In genomic region chr2:213177685-213178084, GRCh38 we compare ENCODE assay signal across 24 cellular contexts.
"Had no signal": no experiment of that assay in that cellular context is flagged by ENCODE, and none has a peak within 500 bp of the region (broad histone marks: within the 10 kb centered on the region; RNA-seq: fewer than 3 reads in every experiment).

No MANE protein-coding gene starts in this region.

- H3K4me3 ChIP-seq: colonic mucosa, heart left ventricle had no signal

- DNase-seq: activated CD4-positive, alpha-beta memory T cell treated with anti-CD3 and anti-CD28 coated beads, Interleukin-2, amount 10 ng/mL, durations not matched to agents 7 days and 5 days; activated CD4-positive, alpha-beta T cell treated with anti-CD3 and anti-CD28 coated beads for 36 hours; activated CD4-positive, alpha-beta T cell treated with anti-CD3 and anti-CD28 coated beads, Interleukin-2, amount 10 ng/mL, durations not matched to agents 7 days and 5 days; activated CD4-positive, alpha-beta T cell treated with anti-CD3 and anti-CD28 coated beads, Interleukin-2, amount 50 U/mL, for 4 hours; activated CD4-positive, CD25-positive, alpha-beta regulatory T cell; activated CD4-positive, CD25-positive, alpha-beta regulatory T cell treated with anti-CD3 and anti-CD28 coated beads, Interleukin-2, amount 50 U/mL, for 72 hours; activated CD8-positive, alpha-beta memory T cell treated with anti-CD3 and anti-CD28 coated beads, Interleukin-2, amount 50 U/mL, for 48 hours; activated gamma-delta T cell treated with Interleukin-2 at 50 U/mL for 16 hours; activated naive CD4-positive, alpha-beta T cell treated with anti-CD3 and anti-CD28 coated beads, Interleukin-2, amount 50 U/mL, for 16 hours; activated naive CD4-positive, alpha-beta T cell treated with Interleukin-2 at 50 U/mL for 16 hours; activated T-cell treated with anti-CD3 and anti-CD28 coated beads for 4 hours; activated T-cell treated with anti-CD3 and anti-CD28 coated beads, Interleukin-2, amount 50 U/mL, for 24 hours; activated T-cell treated with anti-CD3 and anti-CD28 coated beads, Interleukin-2, amount 50 U/mL, for 72 hours; amniotic stem cell; anterior cingulate cortex; brain microvascular endothelial cell; caudate nucleus; colonic mucosa; effector CD8-positive, alpha-beta T cell; glutamatergic neuron; heart left ventricle; T-helper 2 cell had no signal

- H3K27me3 Mint-ChIP-seq: activated CD4-positive, alpha-beta memory T cell treated with anti-CD3 and anti-CD28 coated beads, Interleukin-2, amount 10 ng/mL, durations not matched to agents 7 days and 5 days; activated CD4-positive, alpha-beta T cell treated with anti-CD3 and anti-CD28 coated beads for 36 hours; activated CD4-positive, alpha-beta T cell treated with anti-CD3 and anti-CD28 coated beads, Interleukin-2, amount 10 ng/mL, durations not matched to agents 7 days and 5 days; activated naive CD8-positive, alpha-beta T cell; activated T-cell treated with anti-CD3 and anti-CD28 coated beads, Interleukin-2, amount 50 U/mL, for 24 hours had no signal

- H3K27ac Mint-ChIP-seq: activated CD4-positive, alpha-beta memory T cell treated with anti-CD3 and anti-CD28 coated beads, Interleukin-2, amount 10 ng/mL, durations not matched to agents 7 days and 5 days; activated CD4-positive, alpha-beta T cell treated with anti-CD3 and anti-CD28 coated beads for 36 hours; activated CD4-positive, alpha-beta T cell treated with anti-CD3 and anti-CD28 coated beads, Interleukin-2, amount 10 ng/mL, durations not matched to agents 7 days and 5 days; activated naive CD8-positive, alpha-beta T cell; activated T-cell treated with anti-CD3 and anti-CD28 coated beads, Interleukin-2, amount 50 U/mL, for 24 hours; activated T-cell treated with anti-CD3 and anti-CD28 coated beads, Interleukin-2, amount 50 U/mL, for 72 hours had no signal

- H3K9me3 ChIP-seq: colonic mucosa, heart left ventricle had no signal

- H3K4me1 ChIP-seq: colonic mucosa, heart left ventricle had no signal

- H3K4me1 Mint-ChIP-seq: activated CD4-positive, alpha-beta memory T cell treated with anti-CD3 and anti-CD28 coated beads, Interleukin-2, amount 10 ng/mL, durations not matched to agents 7 days and 5 days; activated CD4-positive, alpha-beta T cell treated with anti-CD3 and anti-CD28 coated beads, Interleukin-2, amount 10 ng/mL, durations not matched to agents 7 days and 5 days had no signal

- H3K4me3 Mint-ChIP-seq: activated CD4-positive, alpha-beta memory T cell treated with anti-CD3 and anti-CD28 coated beads, Interleukin-2, amount 10 ng/mL, durations not matched to agents 7 days and 5 days; activated CD4-positive, alpha-beta T cell treated with anti-CD3 and anti-CD28 coated beads for 36 hours; activated CD4-positive, alpha-beta T cell treated with anti-CD3 and anti-CD28 coated beads, Interleukin-2, amount 10 ng/mL, durations not matched to agents 7 days and 5 days; activated naive CD8-positive, alpha-beta T cell; activated T-cell treated with anti-CD3 and anti-CD28 coated beads, Interleukin-2, amount 50 U/mL, for 24 hours; activated T-cell treated with anti-CD3 and anti-CD28 coated beads, Interleukin-2, amount 50 U/mL, for 72 hours had no signal

- ATAC-seq: activated CD4-positive, alpha-beta T cell treated with anti-CD3 and anti-CD28 coated beads for 36 hours; activated T-cell treated with anti-CD3 and anti-CD28 coated beads, Interleukin-2, amount 50 U/mL, for 72 hours; esophagus mucosa; heart left ventricle had no signal

- H3K36me3 ChIP-seq: brain microvascular endothelial cell, colonic mucosa, heart left ventricle had no signal

- H3K9me3 Mint-ChIP-seq: activated CD4-positive, alpha-beta memory T cell treated with anti-CD3 and anti-CD28 coated beads, Interleukin-2, amount 10 ng/mL, durations not matched to agents 7 days and 5 days; activated CD4-positive, alpha-beta T cell treated with anti-CD3 and anti-CD28 coated beads, Interleukin-2, amount 10 ng/mL, durations not matched to agents 7 days and 5 days; activated T-cell treated with anti-CD3 and anti-CD28 coated beads, Interleukin-2, amount 50 U/mL, for 24 hours; activated T-cell treated with anti-CD3 and anti-CD28 coated beads, Interleukin-2, amount 50 U/mL, for 72 hours had no signal

- H3K27me3 ChIP-seq: brain microvascular endothelial cell, colonic mucosa, heart left ventricle had no signal

- H3K36me3 Mint-ChIP-seq: activated naive CD8-positive, alpha-beta T cell had no signal

- H3K27ac ChIP-seq: brain microvascular endothelial cell, colonic mucosa, heart left ventricle had no signal
